Comparison of ENCODE assay signal across 8 cellular contexts in the genomic region with DNA sequence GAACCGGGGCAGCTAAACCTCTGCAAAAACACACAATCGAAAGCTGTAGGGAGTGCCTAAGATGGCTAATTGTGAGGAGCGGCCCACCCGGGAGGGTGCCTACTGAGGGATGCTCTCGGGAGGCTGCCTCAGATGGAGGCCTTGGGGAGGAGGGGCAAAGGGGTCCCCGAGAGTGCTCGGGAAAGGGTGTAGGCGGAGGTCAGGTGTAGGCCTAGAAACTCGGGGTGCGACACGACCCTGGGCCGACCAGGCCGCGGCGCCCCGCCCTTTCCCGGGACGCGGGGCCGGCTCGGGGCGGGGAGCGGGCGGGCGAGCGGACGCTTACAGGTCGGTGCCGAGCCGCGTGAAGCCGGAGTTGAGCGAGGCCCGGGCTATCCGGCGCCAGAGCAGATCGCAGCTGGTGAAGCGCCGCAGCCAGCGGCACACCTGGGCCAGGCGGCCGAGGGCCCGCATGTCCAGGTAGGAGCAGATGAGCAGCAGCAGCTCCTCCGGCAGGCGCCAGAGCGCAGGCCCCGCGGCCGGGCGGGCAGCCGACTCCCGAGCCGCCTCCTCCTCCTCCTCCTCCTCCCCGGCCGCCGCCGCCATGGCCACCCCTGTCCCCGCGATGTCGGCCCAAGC. TPM values are rescaled to one million over a fixed set of nuclear protein-coding genes. Genes with fewer than 3 reads are reported as not detected.
DNase-seq lines count a peak whose midpoint lies in the region; ATAC-seq and TF ChIP-seq lines count a peak whose summit lies in the region.

No MANE protein-coding gene starts in this region.

- peak overlapping the region; percentile 97 for H3K27ac ChIP-seq in stomach smooth muscle (ENCODE audit: low read length)

- H3K27me3 Mint-ChIP-seq in activated T-helper 2 cell treated with anti-CD3 and anti-CD28 coated beads, Interferon-gamma antibody, Interleukin-2, Interleukin-4, amounts not matched to agents 10 μg/mL and 5 μg/mL and 100 μg/mL, durations not matched to agents 14 hours and 24 hours and 36 hours (ENCODE audit: low read depth), result no peaks in the 10 kb centered on the region
- no peaks in the 10 kb centered on the region for H3K27me3 Mint-ChIP-seq in neural crest cell (ENCODE audit: low read depth)

- H3K9me3 Mint-ChIP-seq in activated T-helper 2 cell treated with anti-CD3 and anti-CD28 coated beads, Interferon-gamma antibody, Interleukin-2, Interleukin-4, amounts not matched to agents 10 μg/mL and 5 μg/mL and 100 μg/mL, durations not matched to agents 14 hours and 24 hours and 36 hours, result no peaks in the 10 kb centered on the region
- no peaks in the 10 kb centered on the region for H3K9me3 Mint-ChIP-seq in neural crest cell

- H3K4me1 ChIP-seq in stomach smooth muscle (ENCODE audit: control insufficient read depth, insufficient read depth, low read length), result peaks cover 21% of the 10 kb centered on the region

- peak overlapping the region; percentile 96 for H3K27ac Mint-ChIP-seq in activated T-helper 2 cell treated with anti-CD3 and anti-CD28 coated beads, Interferon-gamma antibody, Interleukin-2, Interleukin-4, amounts not matched to agents 10 μg/mL and 5 μg/mL and 100 μg/mL, durations not matched to agents 14 hours and 24 hours and 36 hours
- peak overlapping the region; percentile 99 for H3K27ac Mint-ChIP-seq in neural crest cell (ENCODE audit: unreplicated experiment)

- peaks cover 9% of the 10 kb centered on the region for H3K36me3 Mint-ChIP-seq in activated T-helper 2 cell treated with anti-CD3 and anti-CD28 coated beads, Interferon-gamma antibody, Interleukin-2, Interleukin-4, amounts not matched to agents 10 μg/mL and 5 μg/mL and 100 μg/mL, durations not matched to agents 14 hours and 24 hours and 36 hours (ENCODE audit: low read depth)
- H3K36me3 Mint-ChIP-seq in neural crest cell (ENCODE audit: low read depth), result no peaks in the 10 kb centered on the region

- H3K36me3 ChIP-seq in stomach smooth muscle (ENCODE audit: control insufficient read depth in 2 of 2, insufficient read depth in 2 of 2, low read length in 2 of 2), result no peaks in the 10 kb centered on the region

- no peaks in the 10 kb centered on the region for H3K9me3 ChIP-seq in stomach smooth muscle (ENCODE audit: control insufficient read depth in 2 of 2, low read length in 2 of 2)

- DNase-seq in AG08395 (ENCODE audit: low spot score) (peak; percentile 56), OCI-M1 (lab: John Stamatoyannopoulos, UW) (peak; percentile 86), fibroblast of the conjunctiva (ENCODE audit: low read depth) (peak; percentile 23), neural crest cell (ENCODE audit: low read depth, low spot score) (peak; percentile 57)
- DNase-seq in activated T-helper 2 cell treated with anti-CD3 and anti-CD28 coated beads, Interferon-gamma antibody, Interleukin-2, Interleukin-4, amounts not matched to agents 10 μg/mL and 5 μg/mL and 100 μg/mL, durations not matched to agents 14 hours and 24 hours and 36 hours (ENCODE audit: low spot score), result peak; percentile 72

- peaks cover 16% of the 10 kb centered on the region for H3K4me1 Mint-ChIP-seq in activated T-helper 2 cell treated with anti-CD3 and anti-CD28 coated beads, Interferon-gamma antibody, Interleukin-2, Interleukin-4, amounts not matched to agents 10 μg/mL and 5 μg/mL and 100 μg/mL, durations not matched to agents 14 hours and 24 hours and 36 hours (ENCODE audit: low read depth)
- H3K4me1 Mint-ChIP-seq in neural crest cell, result peaks cover 21% of the 10 kb centered on the region

- H3K9ac ChIP-seq in stomach smooth muscle (ENCODE audit: low read length in 2 of 2), result peak overlapping the region; percentile 81 to 99

- H3K4me3 Mint-ChIP-seq in activated T-helper 2 cell treated with anti-CD3 and anti-CD28 coated beads, Interferon-gamma antibody, Interleukin-2, Interleukin-4, amounts not matched to agents 10 μg/mL and 5 μg/mL and 100 μg/mL, durations not matched to agents 14 hours and 24 hours and 36 hours (ENCODE audit: low read depth), result peak overlapping the region; percentile 95
- H3K4me3 Mint-ChIP-seq in neural crest cell, result peak overlapping the region; percentile 98

- no peaks in the 10 kb centered on the region for H3K27me3 ChIP-seq in stomach smooth muscle (ENCODE audit: control insufficient read depth in 1 of 2, insufficient read depth in 2 of 2, low read length in 2 of 2)

- peak overlapping the region; percentile 75 to 89 for H3K4me3 ChIP-seq in stomach smooth muscle (ENCODE audit: low read length in 2 of 2)

- TF ChIP-seq CTCF in neural crest cell (conservative IDR thresholded peaks at IDR 0.05), result no peak

- intact Hi-C loops in activated T-helper 2 cell treated with anti-CD3 and anti-CD28 coated beads, Interferon-gamma antibody, Interleukin-2, Interleukin-4, amounts not matched to agents 10 μg/mL and 5 μg/mL and 100 μg/mL, durations not matched to agents 14 hours and 24 hours and 36 hours (cut with micrococcal nuclease), result loop anchor here (5.0 to 10.0 kb wide), 2 partner anchors 88 to 421 kb away; a partner anchor contains a TSS

- peak; percentile 61 for ATAC-seq in GM18861 (IDR thresholded peaks at IDR 0.05; ENCODE audit: unreplicated experiment)
- peak; percentile 56 for ATAC-seq in HG03095 (IDR thresholded peaks at IDR 0.05; ENCODE audit: unreplicated experiment)

RNA-seq across cellular contexts. Expression of a gene that starts 0.8 kb away (rescaled TPM):
- 35.8 and 37.7 TPM in 2 replicates for total RNA-seq in activated T-helper 2 cell treated with anti-CD3 and anti-CD28 coated beads, Interferon-gamma antibody, Interleukin-2, Interleukin-4, amounts not matched to agents 10 μg/mL and 5 μg/mL and 100 μg/mL, durations not matched to agents 14 hours and 24 hours and 36 hours
- total RNA-seq in neural crest cell, result 32.0 and 33.4 TPM in 2 replicates

Comparison
In these comparisons a context has a peak if more than half of its experiments do, and no peak if none do; other contexts are left out.
1. Peak in every context shown above with its lines: DNase-seq, ATAC-seq, H3K4me3 ChIP-seq and H3K27ac ChIP-seq.
2. DNase-seq: peak in every context shown above with its lines; median percentile 86 in OCI-M1; 72 in activated T-helper 2 cell treated with anti-CD3 and anti-CD28 coated beads, Interferon-gamma antibody, Interleukin-2, Interleukin-4, amounts not matched to agents 10 μg/mL and 5 μg/mL and 100 μg/mL, durations not matched to agents 14 hours and 24 hours and 36 hours; 57 in neural crest cell; 56 in AG08395; 23 in fibroblast of the conjunctiva.